In genomic region chr1:21326861-21327344, GRCh38 we compare ENCODE assay signal across 1 cellular context.
TF ChIP-seq lines count a peak whose summit lies in the region.

No MANE protein-coding gene starts in this region.

TF ChIP-seq in SK-N-SH, 30 proteins besides CTCF, POLR2A, EP300 and RAD21 (continued from another document):
- no peak for TF ChIP-seq REST (IDR thresholded peaks at IDR 0.05; ENCODE audit: low read depth, low read length)
- TF ChIP-seq MXI1 (IDR thresholded peaks at IDR 0.05; ENCODE audit: low read depth, low read length), result no peak
- TF ChIP-seq RFX5 (IDR thresholded peaks at IDR 0.05; ENCODE audit: low read length), result no peak
- TF ChIP-seq GABPA (IDR thresholded peaks at IDR 0.05; ENCODE audit: low read depth), result no peak
